8 cellular contexts compared by ENCODE assay signal in the genomic region with DNA sequence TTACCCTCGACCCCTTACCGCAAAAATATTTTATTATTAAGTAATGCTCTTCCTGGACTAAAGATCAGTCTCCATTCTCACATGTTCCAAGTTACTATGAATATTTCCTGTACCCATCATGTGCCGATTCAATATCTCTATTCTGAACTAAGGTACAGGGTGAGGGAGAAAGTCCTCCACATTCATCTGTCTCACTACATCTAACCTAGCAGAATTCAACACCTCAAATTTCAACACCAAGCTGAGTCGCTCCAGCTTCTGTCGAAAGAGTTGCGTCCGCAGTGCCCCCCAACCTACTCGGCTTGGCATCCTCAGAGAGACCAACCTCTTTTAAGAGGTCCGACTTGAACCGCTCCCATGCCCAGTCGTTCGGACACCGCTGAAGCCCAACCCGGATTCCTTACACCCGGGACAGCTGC. TPM values are rescaled to one million over a fixed set of nuclear protein-coding genes. Genes with fewer than 3 reads are reported as not detected.
A peak's percentile ranks its signal among the peaks of the same experiment; 100 is the strongest.
DNase-seq lines count a peak whose midpoint lies in the region; ATAC-seq, FAIRE-seq and TF ChIP-seq lines count a peak whose summit lies in the region.

No MANE protein-coding gene starts in this region.

- CTCF ChIA-PET in AG04450 (lab: Charles Lee): interaction anchor here (0.5 to 2.3 kb wide), 3 partner anchors 171 to 668 kb away, joined by 3 to 9 read pairs (median 3); no protein-coding TSS in a partner anchor

- no peak for TF ChIP-seq EP300 in stomach (IDR thresholded peaks at IDR 0.05)

- peak overlapping the region; percentile 65 to 77 for H3K9ac ChIP-seq in kidney (ENCODE audit: low read length in 2 of 2)

- H3K27ac ChIP-seq in AG04450 (ENCODE audit: low read depth, low read length) (peak overlapping the region; percentile 76), KOPT-K1 (ENCODE audit: low read depth, low read length, poor library complexity, severe bottlenecking) (peak overlapping the region; percentile 77), brain microvascular endothelial cell (peak overlapping the region; percentile 95), kidney (ENCODE audit: low read depth in 2 of 2, low read length in 2 of 2) (peak overlapping the region; percentile 93), stomach (peak overlapping the region; percentile 86 to 92 (median 92))

- WGBS in stomach, 5 donors: 0% methylated on average over 14 to 15 of the region's 15 CpGs

- no peak for DNase-seq in AG04450 (ENCODE audit: low read depth, low spot score)
- no peak for DNase-seq in brain microvascular endothelial cell
- DNase-seq in kidney: no peak
- DNase-seq in stomach: peak; percentile 52
- DNase-seq in AML-193 (lab: John Stamatoyannopoulos, UW): no peak

- TF ChIP-seq POLR2A in stomach (IDR thresholded peaks at IDR 0.05): no peak

- intact Hi-C loops in kidney (cut with DNase I) (no loop called here), stomach (cut with DNase I; ENCODE audit: low total_unique reads) (no loop called here)

- in situ Hi-C loops in brain microvascular endothelial cell (cut with HindIII; ENCODE audit: low pct_ligation_motif_present, low sequenced_read_pairs): no loop called here

- H3K9me3 ChIP-seq in AG04450 (ENCODE audit: control insufficient read depth, insufficient read depth, low read length): peaks cover 2% of the 10 kb centered on the region; the same call in 1 of the 2 replicates
- peaks cover 6% of the 10 kb centered on the region for H3K9me3 ChIP-seq in KOPT-K1 (ENCODE audit: insufficient read depth, low read length, poor library complexity, severe bottlenecking)
- H3K9me3 ChIP-seq in kidney (ENCODE audit: control insufficient read depth in 1 of 2, low read length in 2 of 2): no peaks in the 10 kb centered on the region
- H3K9me3 ChIP-seq in stomach: no peaks in the 10 kb centered on the region

- H3K36me3 ChIP-seq in KOPT-K1 (ENCODE audit: insufficient read depth, low read length) (no peaks in the 10 kb centered on the region), brain microvascular endothelial cell (replicated peaks) (peaks cover 4% of the 10 kb centered on the region), kidney (ENCODE audit: control insufficient read depth in 1 of 2, insufficient read depth in 2 of 2, low read length in 2 of 2) (no peaks in the 10 kb centered on the region), stomach (no peaks in the 10 kb centered on the region)

- no peaks in the 10 kb centered on the region for H3K27me3 ChIP-seq in AG04450 (ENCODE audit: control insufficient read depth, insufficient read depth, low read length)
- no peaks in the 10 kb centered on the region for H3K27me3 ChIP-seq in brain microvascular endothelial cell (replicated peaks)
- no peaks in the 10 kb centered on the region for H3K27me3 ChIP-seq in stomach

- TF ChIP-seq CTCF in AG04450 (IDR thresholded peaks at IDR 0.05; ENCODE audit: low read depth, low read length) (no peak), brain microvascular endothelial cell (IDR thresholded peaks at IDR 0.05; ENCODE audit: low read depth, low read length, missing control alignments) (no peak), kidney (IDR thresholded peaks at IDR 0.05; ENCODE audit: borderline replicate concordance, extremely low read depth, insufficient read depth) (no peak), stomach (IDR thresholded peaks at IDR 0.05) (no peak)

- H3K4me1 ChIP-seq in kidney (ENCODE audit: control insufficient read depth in 1 of 2, insufficient read depth in 1 of 2, low read depth in 1 of 2, low read length in 2 of 2) (peaks cover 5 to 8% of the 10 kb centered on the region in 2 donors), stomach (peaks cover 9 to 72% (median 51%) of the 10 kb centered on the region in 4 donors)

- FAIRE-seq in kidney (lab: Jason Lieb, UNC): no peak

- H3K4me3 ChIP-seq in AG04450 (ENCODE audit: low read depth, low read length): peak overlapping the region; percentile 80
- H3K4me3 ChIP-seq in brain microvascular endothelial cell (ENCODE audit: low read depth, low read length): peak overlapping the region; percentile 90
- peak overlapping the region; percentile 72 to 83 for H3K4me3 ChIP-seq in kidney (ENCODE audit: low read length in 2 of 2)
- H3K4me3 ChIP-seq in stomach: peak overlapping the region; percentile 75 to 93 (median 85)

- ATAC-seq in GM19351 (IDR thresholded peaks at IDR 0.05; ENCODE audit: unreplicated experiment) (peak; percentile 8), HG03159 (IDR thresholded peaks at IDR 0.05; ENCODE audit: unreplicated experiment) (no peak)

- POLR2A ChIA-PET in AG04450 (lab: Yijun Ruan, JAX): interaction anchor here (0.9 kb wide), 1 partner anchor 38 kb away, joined by 3 read pairs; no protein-coding TSS in a partner anchor

RNA-seq across cellular contexts. Expression of a gene that starts 1.0 kb away (rescaled TPM):
- polyA plus RNA-seq in AG04450 (2011; rRNA removed) (17.1 and 18.1 TPM in 2 replicates), kidney (ENCODE audit: insufficient read depth, low read depth, low replicate concordance) (14.5 TPM), stomach (10 to 100 TPM in 1 of 3 donors, 1 to 10 TPM in 2; 7.3 to 10.5 (median 9.0) TPM)
- polyA minus RNA-seq in AG04450 (2011; rRNA and poly(A)+ RNA removed): 28.9 and 32.3 TPM in 2 replicates
- total RNA-seq in kidney (50.1 TPM), stomach (10 to 100 TPM; 19.1 to 81.0 (median 41.3) TPM)

RNA-seq across cellular contexts. Expression of a gene that starts 1.3 kb away (rescaled TPM):
- polyA plus RNA-seq in AG04450 (2011; rRNA removed) (20.8 and 30.9 TPM in 2 replicates), kidney (ENCODE audit: insufficient read depth, low read depth, low replicate concordance) (6.6 TPM), stomach (1 to 10 TPM; 3.7 to 4.7 (median 4.6) TPM)
- 15.6 and 41.2 TPM in 2 replicates for polyA minus RNA-seq in AG04450 (2011; rRNA and poly(A)+ RNA removed)
- total RNA-seq in kidney (38.5 TPM), stomach (100 to 1,000 TPM in 1 of 5 donors, 10 to 100 TPM in 4; 11.9 to 145 (median 69.2) TPM)
